ENCODE assay signal across 13 cellular contexts in the genomic region with DNA sequence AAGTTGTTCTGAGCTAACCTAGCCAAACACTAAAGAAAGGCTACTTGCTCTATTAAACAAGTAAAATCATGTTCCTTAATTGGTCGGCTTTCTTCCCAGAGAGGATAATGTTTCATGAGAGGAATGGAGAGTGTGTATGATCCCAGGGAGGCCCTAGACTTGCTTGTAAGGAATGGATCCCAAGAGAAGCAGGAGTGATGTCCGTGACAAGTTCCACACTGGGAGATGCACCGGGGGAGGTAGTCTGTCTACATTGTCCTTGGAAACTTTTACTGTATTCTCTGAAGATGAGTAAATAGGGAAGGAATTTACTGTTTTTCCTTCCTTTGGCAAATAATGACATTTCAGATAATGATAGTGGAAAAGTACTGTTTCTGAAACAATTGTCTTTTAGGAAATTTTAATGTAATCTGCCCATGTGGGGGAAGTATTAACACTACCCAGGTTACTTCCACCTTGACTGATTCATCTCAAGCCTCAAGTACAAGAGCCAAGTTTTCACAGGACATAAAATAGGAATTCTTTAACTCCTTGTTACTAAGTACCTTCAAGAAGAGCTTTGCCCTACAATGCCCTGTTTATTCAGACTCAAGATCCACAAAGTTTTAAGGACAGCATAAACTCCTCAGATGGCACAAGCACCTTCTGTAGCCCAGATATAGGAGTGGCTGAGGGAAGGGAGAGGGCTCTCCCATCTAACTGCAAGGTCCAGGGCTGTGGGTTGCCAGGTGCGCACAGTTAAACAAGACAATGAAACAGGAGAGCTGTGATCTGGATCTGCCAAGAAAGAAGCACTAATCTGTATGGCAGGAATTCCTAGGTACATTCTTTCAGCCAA.
DNase-seq lines count a peak whose midpoint lies in the region; TF ChIP-seq lines count a peak whose summit lies in the region.
"Had no signal": no experiment of that assay in that cellular context is flagged by ENCODE, and none has a peak within 500 bp of the region (broad histone marks: within the 10 kb centered on the region; RNA-seq: fewer than 3 reads in every experiment).

No MANE protein-coding gene starts in this region.

- no peaks in the 10 kb centered on the region for H3K36me3 Mint-ChIP-seq in nephron (ENCODE audit: low read depth)
- H3K36me3 Mint-ChIP-seq: IgD-negative memory B cell had no signal

- DNase-seq in Ammon's horn (ENCODE audit: low spot score) (peak; percentile 58), NCI-H2196 treated with DMSO at 0.1 percent for 48 hours (lab: John Stamatoyannopoulos, UW; ENCODE audit: unreplicated experiment) (peak; percentile 43), fibroblast of gingiva (ENCODE audit: low read depth) (peak; percentile 94), foreskin melanocyte (no peak), NCI-H187 (lab: John Stamatoyannopoulos, UW) (no peak)
- DNase-seq in activated CD4-positive, CD25-positive, alpha-beta regulatory T cell treated with anti-CD3 and anti-CD28 coated beads, Interleukin-2, amount 50 U/mL, for 72 hours = no peak
- no peak for DNase-seq in activated CD8-positive, alpha-beta memory T cell treated with anti-CD3 and anti-CD28 coated beads, Interleukin-2, amount 50 U/mL, for 4 hours
- DNase-seq: activated CD4-positive, alpha-beta T cell treated with anti-CD3 and anti-CD28 coated beads, Interleukin-2, amount 10 ng/mL, durations not matched to agents 24 days and 14 days; amniotic stem cell; COR-L47; stimulated activated naive CD4-positive, alpha-beta T cell treated with Interleukin-2 at 50 U/mL for 16 hours had no signal

- peaks cover 10% of the 10 kb centered on the region for H3K9me3 Mint-ChIP-seq in nephron
- H3K9me3 Mint-ChIP-seq: activated CD4-positive, alpha-beta T cell treated with anti-CD3 and anti-CD28 coated beads, Interleukin-2, amount 10 ng/mL, durations not matched to agents 24 days and 14 days had no signal

- no peaks in the 10 kb centered on the region for H3K27me3 Mint-ChIP-seq in nephron (ENCODE audit: low read depth)

- peaks cover 32% of the 10 kb centered on the region for H3K4me1 Mint-ChIP-seq in nephron
- H3K4me1 Mint-ChIP-seq: activated CD4-positive, alpha-beta T cell treated with anti-CD3 and anti-CD28 coated beads, Interleukin-2, amount 10 ng/mL, durations not matched to agents 24 days and 14 days; IgD-negative memory B cell had no signal

- H3K4me3 Mint-ChIP-seq in nephron = peak overlapping the region in 1 of 3 experiments; percentile 1
- H3K4me3 Mint-ChIP-seq: activated CD4-positive, alpha-beta T cell treated with anti-CD3 and anti-CD28 coated beads, Interleukin-2, amount 10 ng/mL, durations not matched to agents 24 days and 14 days; IgD-negative memory B cell had no signal

- no peak for TF ChIP-seq CTCF in nephron (IDR thresholded peaks at IDR 0.05; ENCODE audit: unreplicated experiment in 3 of 3)

- peak overlapping the region; percentile 92 to 98 (median 97) for H3K27ac Mint-ChIP-seq in nephron
- H3K27ac Mint-ChIP-seq: activated CD4-positive, alpha-beta T cell treated with anti-CD3 and anti-CD28 coated beads, Interleukin-2, amount 10 ng/mL, durations not matched to agents 24 days and 14 days; IgD-negative memory B cell had no signal

Comparison
In these comparisons a context has a peak if more than half of its experiments do, and no peak if none do; other contexts are left out.
1. DNase-seq: peak in Ammon's horn (single experiment), NCI-H2196 treated with DMSO at 0.1 percent for 48 hours (single experiment) and fibroblast of gingiva (single experiment); none in activated CD4-positive, CD25-positive, alpha-beta regulatory T cell treated with anti-CD3 and anti-CD28 coated beads, Interleukin-2, amount 50 U/mL, for 72 hours (single experiment), foreskin melanocyte (single experiment), activated CD8-positive, alpha-beta memory T cell treated with anti-CD3 and anti-CD28 coated beads, Interleukin-2, amount 50 U/mL, for 4 hours (single experiment) and NCI-H187 (0 of 2).